In the genomic region with DNA sequence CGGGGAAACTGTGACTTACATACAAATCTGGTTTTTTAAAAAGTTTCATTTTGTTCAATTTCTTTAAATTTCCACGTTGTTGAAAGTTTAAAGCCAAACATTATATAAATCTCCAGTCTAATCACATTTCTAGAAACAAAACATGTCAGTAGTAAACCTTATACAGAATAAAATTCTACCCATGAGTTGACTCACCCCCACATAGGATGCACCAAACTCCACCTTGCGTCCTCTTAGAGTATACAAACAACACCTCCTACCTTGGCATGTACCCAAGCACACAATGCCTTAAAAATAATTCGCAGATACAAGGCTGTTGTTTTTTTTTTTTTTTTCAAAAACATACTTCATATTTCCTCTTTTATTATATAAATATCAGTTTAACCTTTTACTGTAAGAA, we compare ENCODE assay signal across 8 cellular contexts. TPM values are rescaled to one million over a fixed set of nuclear protein-coding genes. Genes with fewer than 3 reads are reported as not detected.
DNase-seq lines count a peak whose midpoint lies in the region; ATAC-seq and TF ChIP-seq lines count a peak whose summit lies in the region.

No MANE protein-coding gene starts in this region.

- H3K9me2 ChIP-seq in OCI-LY7 (ENCODE audit: insufficient read depth, low read length), result no peaks in the 10 kb centered on the region

- peaks cover 0 to 30% (median 0%) of the 10 kb centered on the region in 3 donors for H3K36me3 Mint-ChIP-seq in naive thymus-derived CD8-positive, alpha-beta T cell

- peak overlapping the region; percentile 91 for H3K4me2 ChIP-seq in OCI-LY7 (ENCODE audit: low read length)

- peaks cover 76% of the 10 kb centered on the region for H3K79me2 ChIP-seq in OCI-LY7 (ENCODE audit: insufficient read depth, low read depth, low read length)

- H3K4me3 Mint-ChIP-seq in naive thymus-derived CD8-positive, alpha-beta T cell, result peak overlapping the region; percentile 75 to 97 (median 88)

- peaks cover 43% of the 10 kb centered on the region for H3K4me1 ChIP-seq in OCI-LY7 (ENCODE audit: insufficient read depth, low read length, poor library complexity, severe bottlenecking)

- peak overlapping the region; percentile 3 to 89 (median 79) for H3K27ac Mint-ChIP-seq in naive thymus-derived CD8-positive, alpha-beta T cell

- no peak overlapping the region for H3K27ac ChIP-seq in OCI-LY7 (ENCODE audit: low read depth, low read length, poor library complexity, severe bottlenecking)

- POLR2A ChIA-PET in OCI-LY7 (lab: Charles Lee), result interaction anchor here (0.5 to 1.1 kb wide), 3 partner anchors 13 to 228 kb away, joined by 3 to 5 read pairs (median 3); no protein-coding TSS in a partner anchor
- POLR2A ChIA-PET in naive thymus-derived CD8-positive, alpha-beta T cell (lab: Charles Lee), result interaction anchor here (1.7 kb wide), 1 partner anchor 11 kb away, joined by 4 read pairs; no protein-coding TSS in a partner anchor

- intact Hi-C loops in OCI-LY7 (cut with micrococcal nuclease; ENCODE audit: unreplicated experiment), result loop anchor here (5.0 to 10.0 kb wide), 4 partner anchors 384 to 836 kb away; a partner anchor contains a TSS

- peaks cover 40% of the 10 kb centered on the region for H4K20me1 ChIP-seq in OCI-LY7 (ENCODE audit: insufficient read depth, low read length)

- ATAC-seq in naive thymus-derived CD8-positive, alpha-beta T cell, result peak in 1 of 2 donors; percentile 14
- ATAC-seq in HG03571 (IDR thresholded peaks at IDR 0.05; ENCODE audit: unreplicated experiment) (no peak), GM19328 (IDR thresholded peaks at IDR 0.05; ENCODE audit: unreplicated experiment) (no peak), GM21717 (IDR thresholded peaks at IDR 0.05; ENCODE audit: unreplicated experiment) (no peak), GM18517 (IDR thresholded peaks at IDR 0.05; ENCODE audit: unreplicated experiment) (no peak)

- no peaks in the 10 kb centered on the region for H3K9me3 Mint-ChIP-seq in naive thymus-derived CD8-positive, alpha-beta T cell

- no peaks in the 10 kb centered on the region for H3K27me3 Mint-ChIP-seq in naive thymus-derived CD8-positive, alpha-beta T cell

- no TSS peak for BruUV-seq in OCI-LY7 (replicated peaks; lab: Mats Ljungman, UMichigan)

- peaks cover 39 to 75% (median 71%) of the 10 kb centered on the region in 4 donors for H3K4me1 Mint-ChIP-seq in naive thymus-derived CD8-positive, alpha-beta T cell

- peak overlapping the region; percentile 86 for H3K4me3 ChIP-seq in OCI-LY7 (ENCODE audit: low read depth, low read length, poor library complexity, severe bottlenecking)

- DNase-seq in GM13977 (ENCODE audit: low spot score), result peak; percentile 50
- DNase-seq in OCI-LY7 (ENCODE audit: low spot score), result peak; percentile 54
- DNase-seq in cerebellum (ENCODE audit: low spot score), result peak; percentile 41
- DNase-seq in naive thymus-derived CD8-positive, alpha-beta T cell, result peak in 8 of 10 donors; percentile 22 to 71 (median 42)

- CTCF ChIA-PET in OCI-LY7 (lab: Charles Lee; ENCODE audit: unreplicated experiment), result no interaction called here

- H2AFZ ChIP-seq in OCI-LY7 (ENCODE audit: low read length), result no peak overlapping the region

- TF ChIP-seq CTCF in GM13977 (IDR thresholded peaks at IDR 0.05; ENCODE audit: extremely low read depth, insufficient read depth, missing control alignments) (no peak), OCI-LY7 (conservative IDR thresholded peaks at IDR 0.05; ENCODE audit: low read length) (peak; percentile 65)

- no peaks in the 10 kb centered on the region for H3K9me3 ChIP-seq in OCI-LY7 (ENCODE audit: low read length)

- H3K36me3 ChIP-seq in OCI-LY7 (ENCODE audit: insufficient read depth, low read length), result peaks cover 57% of the 10 kb centered on the region

- in situ Hi-C loops in GM13977 (cut with MboI; ENCODE audit: low pct_unique_long_range_greater_than_20kb, low sequenced_read_pairs, unreplicated experiment), result no loop called here

RNA-seq across cellular contexts. Expression of a gene that starts 3.4 kb away (rescaled TPM):
- 45.5 and 46.2 TPM in 2 replicates for total RNA-seq in OCI-LY7 (2014; rRNA removed; shearing (Covaris generic))
- 33.4 and 37.4 TPM in 2 replicates for total RNA-seq in OCI-LY7 (2022)
- 17.2 TPM for total RNA-seq in cerebellum
- 10 to 100 TPM; 36.5 to 38.8 TPM for total RNA-seq in naive thymus-derived CD8-positive, alpha-beta T cell
- 10 to 100 TPM; 12.1 to 24.5 (median 16.6) TPM for polyA plus RNA-seq in naive thymus-derived CD8-positive, alpha-beta T cell

RNA-seq across cellular contexts. Expression of a gene that starts 38.0 kb away (rescaled TPM):
- total RNA-seq in OCI-LY7 (2014; rRNA removed; shearing (Covaris generic)), result 11.3 and 14.7 TPM in 2 replicates
- total RNA-seq in OCI-LY7 (2022), result 0.86 and 2.6 TPM in 2 replicates
- 4.9 TPM for total RNA-seq in cerebellum
- total RNA-seq in naive thymus-derived CD8-positive, alpha-beta T cell, result not detected
- polyA plus RNA-seq in naive thymus-derived CD8-positive, alpha-beta T cell, result not detected
